ENCODE assay signal across 8 cellular contexts in genomic region chr6:34887753-34888440, GRCh38. TPM values are rescaled to one million over a fixed set of nuclear protein-coding genes. Genes with fewer than 3 reads are reported as not detected.
DNase-seq lines count a peak whose midpoint lies in the region; ATAC-seq and TF ChIP-seq lines count a peak whose summit lies in the region.

Gene TAF11 (minus strand): TSS chr6:34888042. CDS start chr6:34887957, 85 bp downstream.

- H3K4me1 ChIP-seq in KMS-11 (ENCODE audit: low read depth, poor library complexity, severe bottlenecking) (peaks cover 23% of the 10 kb centered on the region), Panc1 (ENCODE audit: control insufficient read depth, insufficient read depth, low read length) (peaks cover 8% of the 10 kb centered on the region)

- H3K79me2 ChIP-seq in KMS-11 (ENCODE audit: insufficient read depth, low read depth), result peaks cover 44% of the 10 kb centered on the region

- in situ Hi-C loops in Panc1 (cut with HindIII; ENCODE audit: low pct_unique_long_range_greater_than_20kb, low sequenced_read_pairs), result no loop called here

- peak within 1 kb of the TSS; percentile 74 for H3K9ac ChIP-seq in KMS-11

- H3K27me3 ChIP-seq in KMS-11 (ENCODE audit: insufficient read depth, low read depth) (no peaks in the 10 kb centered on the region), Panc1 (ENCODE audit: control insufficient read depth, insufficient read depth, low read length) (no peaks in the 10 kb centered on the region)

- no peaks in the 10 kb centered on the region for H3K9me3 ChIP-seq in Panc1 (ENCODE audit: control insufficient read depth, insufficient read depth, low read depth, low read length)

- TF ChIP-seq CTCF in KMS-11 (conservative IDR thresholded peaks at IDR 0.05; ENCODE audit: low read depth, low read length), result no peak
- TF ChIP-seq CTCF in Panc1 (IDR thresholded peaks at IDR 0.05), result no peak
- TF ChIP-seq CTCF in epithelial cell of proximal tubule (conservative IDR thresholded peaks at IDR 0.05; ENCODE audit: low read depth, low read length), result no peak

- intact Hi-C loops in Panc1 (cut with micrococcal nuclease; ENCODE audit: unreplicated experiment), result no loop called here

- peaks cover 3% of the 10 kb centered on the region for H3K9me3 Mint-ChIP-seq in activated T-cell treated with anti-CD3 and anti-CD28 coated beads, Interleukin-2, amount 50 U/mL, for 24 hours

- peak within 1 kb of the TSS; percentile 98 for H3K27ac Mint-ChIP-seq in activated T-cell treated with anti-CD3 and anti-CD28 coated beads, Interleukin-2, amount 50 U/mL, for 24 hours

- H3K27ac ChIP-seq in KMS-11 (peak within 1 kb of the TSS; percentile 57), Panc1 (ENCODE audit: low read length) (peak within 1 kb of the TSS; percentile 97)

- peak within 1 kb of the TSS; percentile 100 for H3K4me3 Mint-ChIP-seq in activated T-cell treated with anti-CD3 and anti-CD28 coated beads, Interleukin-2, amount 50 U/mL, for 24 hours

- H4K20me1 ChIP-seq in KMS-11 (ENCODE audit: insufficient read depth), result no peaks in the 10 kb centered on the region

- no peaks in the 10 kb centered on the region for H3K27me3 Mint-ChIP-seq in activated T-cell treated with anti-CD3 and anti-CD28 coated beads, Interleukin-2, amount 50 U/mL, for 24 hours

- BruUV-seq in Panc1 (replicated peaks; lab: Mats Ljungman, UMichigan), result TSS peak; percentile 88

- H3K4me1 Mint-ChIP-seq in activated T-cell treated with anti-CD3 and anti-CD28 coated beads, Interleukin-2, amount 50 U/mL, for 24 hours (ENCODE audit: low read depth), result peaks cover 59% of the 10 kb centered on the region

- peak; percentile 75 for ATAC-seq in GM21723 (IDR thresholded peaks at IDR 0.05; ENCODE audit: unreplicated experiment)
- ATAC-seq in Panc1, result peak; percentile 95

- H3K36me3 ChIP-seq in KMS-11 (ENCODE audit: insufficient read depth) (no peaks in the 10 kb centered on the region), Panc1 (ENCODE audit: control insufficient read depth, insufficient read depth, low read length) (peaks cover 7% of the 10 kb centered on the region; the same call in 1 of the 2 replicates)

- peak within 1 kb of the TSS; percentile 81 for H2AFZ ChIP-seq in KMS-11 (ENCODE audit: low read depth)

- peaks cover 50% of the 10 kb centered on the region for H3K36me3 Mint-ChIP-seq in activated T-cell treated with anti-CD3 and anti-CD28 coated beads, Interleukin-2, amount 50 U/mL, for 24 hours (ENCODE audit: low read depth)

- CTCF ChIA-PET in Panc1 (lab: Charles Lee), result no interaction called here

- no peak within 1 kb of the TSS for H3K4me3 ChIP-seq in KMS-11 (IDR thresholded peaks at IDR 0.05; ENCODE audit: insufficient read depth, low read depth, low read length)
- peak within 1 kb of the TSS; percentile 95 to 99 for H3K4me3 ChIP-seq in Panc1 (ENCODE audit: low read depth in 2 of 2, low read length in 2 of 2)
- peak within 1 kb of the TSS; percentile 81 for H3K4me3 ChIP-seq in epithelial cell of proximal tubule (ENCODE audit: low read depth, low read length)

- H3K4me2 ChIP-seq in KMS-11, result peak within 1 kb of the TSS; percentile 75

- peak; percentile 97 for DNase-seq in DMS114 treated with DMSO at 0.1 percent for 48 hours (lab: John Stamatoyannopoulos, UW; ENCODE audit: unreplicated experiment)
- DNase-seq in Panc1 (ENCODE audit: low read depth, low spot score), result peak; percentile 81
- peak; percentile 92 for DNase-seq in activated T-cell treated with anti-CD3 and anti-CD28 coated beads, Interleukin-2, amount 50 U/mL, for 24 hours
- peak; percentile 62 for DNase-seq in epithelial cell of proximal tubule (ENCODE audit: low read depth)
- peak; percentile 96 for DNase-seq in mucosa of gallbladder (ENCODE audit: low spot score)
- DNase-seq in stimulated activated CD8-positive, alpha-beta memory T cell treated with anti-CD3 and anti-CD28 coated beads, Interleukin-4, amount 100 ng/mL, for 24 hours (ENCODE audit: low read depth), result peak; percentile 86

- POLR2A ChIA-PET in Panc1 (lab: Charles Lee), result interaction anchor here (0.6 to 0.9 kb wide), 2 partner anchors 9 to 371 kb away, joined by 3 read pairs; no protein-coding TSS in a partner anchor

RNA-seq across cellular contexts. Expression of gene TAF11, which starts in this region (rescaled TPM):
- total RNA-seq in Panc1 (2021; ENCODE audit: unreplicated experiment), result 25.3 TPM
- 17.6 TPM for polyA plus RNA-seq in Panc1 (2012; ENCODE audit: insufficient read length)
- 21.7 and 28.1 TPM in 2 replicates for total RNA-seq in epithelial cell of proximal tubule
- 17.7 TPM for total RNA-seq in mucosa of gallbladder
